1 cellular context compared by ENCODE assay signal in genomic region chr4:6824071-6824470, GRCh38.
TF ChIP-seq lines count a peak whose summit lies in the region.

No MANE protein-coding gene starts in this region.

TF ChIP-seq in IMR-90, 13 proteins besides CTCF, POLR2A, EP300 and RAD21:
- TF ChIP-seq SMC3 (IDR thresholded peaks at IDR 0.05; ENCODE audit: low read depth, low read length), result no peak
- no peak for TF ChIP-seq NFE2L2 (IDR thresholded peaks at IDR 0.05; ENCODE audit: low read depth, low read length)
- no peak for TF ChIP-seq FOS (IDR thresholded peaks at IDR 0.05; ENCODE audit: low read depth, low read length)
- no peak for TF ChIP-seq ELK1 (IDR thresholded peaks at IDR 0.05; ENCODE audit: borderline replicate concordance, low read depth, low read length)
- no peak for TF ChIP-seq MAFK (IDR thresholded peaks at IDR 0.05; ENCODE audit: low read depth, low read length)
- no peak for TF ChIP-seq CEBPB (IDR thresholded peaks at IDR 0.05; ENCODE audit: low read depth, low read length)
- no peak for TF ChIP-seq MXI1 (IDR thresholded peaks at IDR 0.05; ENCODE audit: borderline replicate concordance, low read depth, low read length)
- TF ChIP-seq RCOR1 (IDR thresholded peaks at IDR 0.05; ENCODE audit: insufficient replicate concordance, low read length), result no peak
- TF ChIP-seq MAZ (IDR thresholded peaks at IDR 0.05; ENCODE audit: borderline replicate concordance, low read depth, low read length), result no peak
- TF ChIP-seq RFX5 (IDR thresholded peaks at IDR 0.05; ENCODE audit: low read depth, low read length), result no peak
- no peak for TF ChIP-seq BHLHE40 (IDR thresholded peaks at IDR 0.05; ENCODE audit: low read depth, low read length)
- no peak for TF ChIP-seq CHD1 (IDR thresholded peaks at IDR 0.05; ENCODE audit: low read depth, low read length)
- TF ChIP-seq USF2 (IDR thresholded peaks at IDR 0.05; ENCODE audit: low read depth, low read length), result no peak
